In the genomic region with DNA sequence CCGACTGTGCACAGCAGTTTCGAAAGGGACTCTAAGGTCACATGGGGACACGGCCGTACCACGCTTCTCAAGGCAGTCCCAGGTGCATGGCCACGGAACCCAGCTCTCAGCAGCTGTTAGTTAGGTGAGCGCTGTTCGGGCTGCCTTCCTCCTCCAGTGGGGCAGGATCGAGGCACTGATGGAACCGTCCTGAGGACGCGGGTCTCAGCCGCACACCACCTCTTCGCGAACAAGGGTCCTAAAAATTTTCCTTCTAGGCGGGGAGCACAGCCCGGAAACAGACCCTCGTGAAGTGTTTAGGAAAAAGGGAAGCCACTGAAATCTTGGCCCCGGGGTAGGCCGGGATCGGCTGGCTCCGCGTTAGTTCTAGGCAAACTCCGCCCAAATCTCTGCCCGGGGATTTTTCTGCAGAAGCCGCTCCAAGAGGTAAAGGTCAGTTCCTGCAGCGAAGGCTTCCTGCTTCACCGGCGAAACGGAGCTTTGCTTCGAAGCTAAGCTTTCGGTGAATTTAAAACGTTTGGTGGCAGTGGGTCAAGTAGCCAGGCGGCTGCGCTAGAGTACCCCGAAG, we compare ENCODE assay signal across 8 cellular contexts. TPM values are rescaled to one million over a fixed set of nuclear protein-coding genes. Genes with fewer than 3 reads are reported as not detected.
A peak's percentile ranks its signal among the peaks of the same experiment; 100 is the strongest.
DNase-seq lines count a peak whose midpoint lies in the region; ATAC-seq and TF ChIP-seq lines count a peak whose summit lies in the region.

No MANE protein-coding gene starts in this region.

- ATAC-seq in central memory CD8-positive, alpha-beta T cell (replicated peaks; ENCODE audit: extremely low read depth, poor library complexity, severe bottlenecking), result no peak
- ATAC-seq in lung (ENCODE audit: insufficient read depth, low FRiP score) (peak; percentile 47), HG03378 (IDR thresholded peaks at IDR 0.05; ENCODE audit: unreplicated experiment) (no peak), GM19455 (IDR thresholded peaks at IDR 0.05; ENCODE audit: unreplicated experiment) (no peak)

- no peak overlapping the region for H3K27ac ChIP-seq in lung (ENCODE audit: low read depth in 1 of 2, low read length in 1 of 2)
- H3K27ac ChIP-seq in tibial nerve, result peak overlapping the region in 2 of 4 donors; percentile 21 to 38

- H3K27me3 Mint-ChIP-seq in central memory CD8-positive, alpha-beta T cell, result peaks cover 58% of the 10 kb centered on the region

- peak; percentile 38 for DNase-seq in NCI-H748 treated with DMSO at 0.1 percent for 48 hours (lab: John Stamatoyannopoulos, UW)
- DNase-seq in central memory CD8-positive, alpha-beta T cell (ENCODE audit: low spot score in 2 of 2), result no peak
- DNase-seq in lung (ENCODE audit: low spot score), result no peak
- DNase-seq in tibial nerve (ENCODE audit: low spot score in 2 of 2), result no peak
- DNase-seq in mesenteric fat pad (ENCODE audit: low spot score), result no peak

- H3K9me3 Mint-ChIP-seq in central memory CD8-positive, alpha-beta T cell, result no peaks in the 10 kb centered on the region

- H3K4me1 ChIP-seq in ES-I3 (ENCODE audit: insufficient read depth, low read length) (peaks cover 5% of the 10 kb centered on the region; the same call in 1 of the 2 replicates), lung (ENCODE audit: control insufficient read depth in 2 of 2, insufficient read depth in 2 of 2, low read length in 2 of 2) (peaks cover 0 to 12% of the 10 kb centered on the region in 2 donors), tibial nerve (peaks cover 0 to 33% (median 8%) of the 10 kb centered on the region in 4 donors)

- no peak for TF ChIP-seq EP300 in tibial nerve (IDR thresholded peaks at IDR 0.05)

- no peak for TF ChIP-seq CTCF in lung (IDR thresholded peaks at IDR 0.05; ENCODE audit: control extremely low read depth, extremely low read depth)
- no peak for TF ChIP-seq CTCF in tibial nerve (IDR thresholded peaks at IDR 0.05)

- peaks cover 23% of the 10 kb centered on the region for H3K4me1 Mint-ChIP-seq in central memory CD8-positive, alpha-beta T cell

- H3K36me3 Mint-ChIP-seq in central memory CD8-positive, alpha-beta T cell (ENCODE audit: insufficient read depth), result no peaks in the 10 kb centered on the region

- no peaks in the 10 kb centered on the region for H3K27me3 ChIP-seq in lung (ENCODE audit: control insufficient read depth, insufficient read depth)
- H3K27me3 ChIP-seq in tibial nerve, result peaks cover 0 to 53% of the 10 kb centered on the region in 2 donors

- no peak overlapping the region for H3K27ac Mint-ChIP-seq in central memory CD8-positive, alpha-beta T cell (ENCODE audit: low read depth)

- H3K9me3 ChIP-seq in ES-I3 (ENCODE audit: control insufficient read depth, insufficient read depth, low read length), result no peaks in the 10 kb centered on the region; the same call in 1 of the 2 replicates
- no peaks in the 10 kb centered on the region for H3K9me3 ChIP-seq in lung (ENCODE audit: control insufficient read depth in 2 of 2, insufficient read depth in 1 of 2, low read length in 1 of 2)
- H3K9me3 ChIP-seq in tibial nerve, result no peaks in the 10 kb centered on the region

- H3K36me3 ChIP-seq in ES-I3 (ENCODE audit: insufficient read depth, low read length) (no peaks in the 10 kb centered on the region), lung (ENCODE audit: control insufficient read depth in 2 of 2, insufficient read depth in 2 of 2, low read length in 2 of 2) (no peaks in the 10 kb centered on the region), tibial nerve (no peaks in the 10 kb centered on the region)

- H3K9ac ChIP-seq in ES-I3 (ENCODE audit: low read depth, low read length), result peak overlapping the region; percentile 55; the same call in 1 of the 2 replicates

- H3K4me3 Mint-ChIP-seq in central memory CD8-positive, alpha-beta T cell, result peak overlapping the region; percentile 54

- no peak for TF ChIP-seq POLR2A in tibial nerve (IDR thresholded peaks at IDR 0.05)

- 6 to 12% methylated on average over 36 of the region's 36 CpGs for WGBS in lung, 2 donors
- 15 to 20% methylated on average over 33 of the region's 36 CpGs for WGBS in tibial nerve, 2 donors

- H3K4me3 ChIP-seq in lung, result peak overlapping the region; percentile 24
- H3K4me3 ChIP-seq in tibial nerve, result peak overlapping the region; percentile 48 to 67 (median 58)

RNA-seq across cellular contexts. Expression of a gene that starts 0.8 kb away (rescaled TPM):
- total RNA-seq in lung, result 1 to 10 TPM; 1.4 to 1.5 TPM
- 1 to 10 TPM in 1 of 2 donors, under 1 TPM in 1; 0.71 to 7.2 TPM for polyA plus RNA-seq in lung
- total RNA-seq in tibial nerve, result 1 to 10 TPM in 2 of 4 donors, under 1 TPM in 2; 0.20 to 3.3 (median 1.3) TPM
- 0.26 TPM for total RNA-seq in mesenteric fat pad

RNA-seq across cellular contexts. Expression of a gene that starts 31.1 kb away (rescaled TPM):
- total RNA-seq in lung, result under 1 TPM in 1 of 2 donors, not detected in 1; 0.31 TPM
- under 1 TPM; 0.02 to 0.03 TPM for polyA plus RNA-seq in lung
- total RNA-seq in tibial nerve, result under 1 TPM in 1 of 4 donors, not detected in 3; under 0.01 TPM
- 0.06 TPM for total RNA-seq in mesenteric fat pad

RNA-seq across cellular contexts. Expression of a gene that starts 40.1 kb away (rescaled TPM):
- total RNA-seq in lung, result not detected
- under 1 TPM in 1 of 2 donors, not detected in 1; 0.86 TPM for polyA plus RNA-seq in lung
- total RNA-seq in tibial nerve, result not detected
- not detected for total RNA-seq in mesenteric fat pad
